Comparison of ENCODE assay signal across 25 cellular contexts in genomic region chr7:91068136-91068795, GRCh38.
DNase-seq lines count a peak whose midpoint lies in the region; ATAC-seq and TF ChIP-seq lines count a peak whose summit lies in the region.
"Had no signal": no experiment of that assay in that cellular context is flagged by ENCODE, and none has a peak within 500 bp of the region (broad histone marks: within the 10 kb centered on the region; RNA-seq: fewer than 3 reads in every experiment).

No MANE protein-coding gene starts in this region.

- H3K9ac ChIP-seq in mesendoderm (ENCODE audit: low read length), result no peak overlapping the region
- H3K9ac ChIP-seq: BLaER1, KMS-11 had no signal

- intact Hi-C loops in MCF 10A (cut with micrococcal nuclease) (no loop called here), breast epithelium (cut with DNase I; ENCODE audit: low total_unique reads) (no loop called here)
- intact Hi-C loops in activated CD8-positive, alpha-beta T cell treated with anti-CD3 and anti-CD28 coated beads for 36 hours (cut with micrococcal nuclease), result no loop called here

- DNase-seq in MCF 10A (ENCODE audit: unreplicated experiment), result peak; percentile 51
- DNase-seq in breast epithelium (ENCODE audit: low spot score in 2 of 2), result no peak
- peak; percentile 17 for DNase-seq in amniotic epithelial cell (ENCODE audit: low read depth)
- peak; percentile 46 to 78 for DNase-seq in foreskin keratinocyte
- no peak for DNase-seq in mesendoderm
- DNase-seq in NCI-H1930 (lab: John Stamatoyannopoulos, UW), result no peak
- no peak for DNase-seq in activated CD8-positive, alpha-beta T cell treated with anti-CD3 and anti-CD28 coated beads for 36 hours
- DNase-seq: ACHN; CD4-positive, alpha-beta T cell; COR-L47; DMS79 treated with DMSO at 0.1 percent for 48 hours; GOT3; HCEC 1CT; IMR-90; NCI-H1694; NCI-H2081 treated with DMSO at 0.1 percent for 48 hours; NCI-H2171 treated with DMSO at 0.1 percent for 48 hours; NCI-H524 treated with DMSO at 0.1 percent for 48 hours; OCI-M1; SHP77 treated with DMSO at 0.1 percent for 48 hours had no signal

- CTCF ChIA-PET in MCF 10A (lab: Yijun Ruan, JAX), result no interaction called here
- CTCF ChIA-PET in activated CD8-positive, alpha-beta T cell treated with anti-CD3 and anti-CD28 coated beads for 36 hours (lab: Charles Lee), result no interaction called here

- H3K79me2 ChIP-seq in mesendoderm (ENCODE audit: control insufficient read depth, insufficient read depth, low read length), result no peaks in the 10 kb centered on the region

- no peaks in the 10 kb centered on the region for H3K9me3 ChIP-seq in breast epithelium

- no peak overlapping the region for H4K5ac ChIP-seq in mesendoderm (ENCODE audit: low read length)

- H3K9me3 Mint-ChIP-seq in MCF 10A (ENCODE audit: unreplicated experiment), result no peaks in the 10 kb centered on the region
- no peaks in the 10 kb centered on the region for H3K9me3 Mint-ChIP-seq in activated CD8-positive, alpha-beta T cell treated with anti-CD3 and anti-CD28 coated beads for 36 hours

- H3K4me3 ChIP-seq in breast epithelium, result no peak overlapping the region
- H3K4me3 ChIP-seq in mesendoderm (ENCODE audit: low read length), result no peak overlapping the region
- H3K4me3 ChIP-seq: BLaER1, GM12878 had no signal

- no peak overlapping the region for H3K18ac ChIP-seq in mesendoderm (ENCODE audit: low read length)

- no peak overlapping the region for H2AK5ac ChIP-seq in mesendoderm (ENCODE audit: low read length)

- no peaks in the 10 kb centered on the region for H3K79me1 ChIP-seq in mesendoderm (ENCODE audit: low read length)

- H3K56ac ChIP-seq in mesendoderm (ENCODE audit: low read length), result no peak overlapping the region

- H2BK5ac ChIP-seq in mesendoderm (ENCODE audit: low read length), result no peak overlapping the region

- BruUV-seq in MCF 10A (replicated peaks; lab: Mats Ljungman, UMichigan), result no TSS peak

- H3K27me3 Mint-ChIP-seq in MCF 10A (ENCODE audit: insufficient read depth, unreplicated experiment), result no peaks in the 10 kb centered on the region
- no peaks in the 10 kb centered on the region for H3K27me3 Mint-ChIP-seq in activated CD8-positive, alpha-beta T cell treated with anti-CD3 and anti-CD28 coated beads for 36 hours

- no peak overlapping the region for H4K8ac ChIP-seq in mesendoderm (ENCODE audit: low read depth, low read length)

- TF ChIP-seq CTCF in MCF 10A (IDR thresholded peaks at IDR 0.05; ENCODE audit: unreplicated experiment) (no peak), breast epithelium (IDR thresholded peaks at IDR 0.05) (no peak), foreskin keratinocyte (conservative IDR thresholded peaks at IDR 0.05) (no peak)
- no peak for TF ChIP-seq CTCF in activated CD8-positive, alpha-beta T cell treated with anti-CD3 and anti-CD28 coated beads for 36 hours (IDR thresholded peaks at IDR 0.05)

- H3K27ac Mint-ChIP-seq in MCF 10A (ENCODE audit: low read depth, unreplicated experiment), result no peak overlapping the region
- H3K27ac Mint-ChIP-seq in activated CD8-positive, alpha-beta T cell treated with anti-CD3 and anti-CD28 coated beads for 36 hours, result no peak overlapping the region
- H3K27ac Mint-ChIP-seq: CD4-positive, alpha-beta T cell had no signal

- no peak overlapping the region for H2BK15ac ChIP-seq in mesendoderm (replicated peaks; ENCODE audit: low read depth)

- ATAC-seq in foreskin keratinocyte, result peak; percentile 82
- ATAC-seq in activated CD4-positive, CD25-positive, alpha-beta regulatory T cell treated with anti-CD3 and anti-CD28 coated beads, Interleukin-2, amount 50 U/mL, for 24 hours, result no peak
- ATAC-seq in activated CD8-positive, alpha-beta T cell treated with anti-CD3 and anti-CD28 coated beads for 36 hours, result no peak
- ATAC-seq: GM12878 had no signal

- no peaks in the 10 kb centered on the region for H3K4me1 ChIP-seq in breast epithelium
- H3K4me1 ChIP-seq in foreskin keratinocyte, result peaks cover 5% of the 10 kb centered on the region
- H3K4me1 ChIP-seq in mesendoderm (ENCODE audit: control insufficient read depth, low read depth, low read length), result no peaks in the 10 kb centered on the region

- H3K36me3 Mint-ChIP-seq in MCF 10A (ENCODE audit: insufficient read depth, unreplicated experiment), result peaks cover 10% of the 10 kb centered on the region
- no peaks in the 10 kb centered on the region for H3K36me3 Mint-ChIP-seq in activated CD8-positive, alpha-beta T cell treated with anti-CD3 and anti-CD28 coated beads for 36 hours (ENCODE audit: low read depth)

- H3K27ac ChIP-seq in breast epithelium (no peak overlapping the region), foreskin keratinocyte (no peak overlapping the region), mesendoderm (ENCODE audit: low read depth, low read length) (no peak overlapping the region)
- H3K27ac ChIP-seq: 22Rv1, BLaER1, KMS-11 had no signal

- no peak for TF ChIP-seq POLR2A in breast epithelium (IDR thresholded peaks at IDR 0.05)

- H3K27me3 ChIP-seq in breast epithelium, result no peaks in the 10 kb centered on the region
- H3K27me3 ChIP-seq in foreskin keratinocyte, result no peaks in the 10 kb centered on the region
- no peaks in the 10 kb centered on the region for H3K27me3 ChIP-seq in mesendoderm (ENCODE audit: insufficient read depth, low read length, poor library complexity)
- H3K27me3 ChIP-seq: BLaER1 had no signal

- no peak overlapping the region for H3K23ac ChIP-seq in mesendoderm (ENCODE audit: low read length)

- no peak overlapping the region for H3K4ac ChIP-seq in mesendoderm (ENCODE audit: low read depth, low read length)

- H3K36me3 ChIP-seq in breast epithelium (no peaks in the 10 kb centered on the region), mesendoderm (ENCODE audit: control insufficient read depth, insufficient read depth, low read length) (no peaks in the 10 kb centered on the region)

- POLR2A ChIA-PET in MCF 10A (lab: Yijun Ruan, JAX), result interaction anchor here (1.1 to 1.2 kb wide), 3 partner anchors 10 to 269 kb away, joined by 3 to 6 read pairs (median 3); no protein-coding TSS in a partner anchor
- POLR2A ChIA-PET in activated CD8-positive, alpha-beta T cell treated with anti-CD3 and anti-CD28 coated beads for 36 hours (lab: Charles Lee), result no interaction called here

- no peak overlapping the region for H2BK120ac ChIP-seq in mesendoderm (ENCODE audit: low read depth, low read length)

- WGBS in mesendoderm (ENCODE audit: extremely low coverage, insufficient coverage, low lambda C conversion rate), result no CpG with 5 or more reads among the region's 5 CpGs

- H3K4me3 Mint-ChIP-seq in MCF 10A (ENCODE audit: unreplicated experiment), result peak overlapping the region; percentile 2
- H3K4me3 Mint-ChIP-seq in activated CD8-positive, alpha-beta T cell treated with anti-CD3 and anti-CD28 coated beads for 36 hours, result no peak overlapping the region
- H3K4me3 Mint-ChIP-seq: CD4-positive, alpha-beta T cell had no signal

- H3K4me2 ChIP-seq in mesendoderm (ENCODE audit: low read length), result no peak overlapping the region
- H3K4me2 ChIP-seq: BLaER1, KMS-11 had no signal

- H3K4me1 Mint-ChIP-seq in MCF 10A (ENCODE audit: insufficient read depth, unreplicated experiment), result peaks cover 12% of the 10 kb centered on the region
- no peaks in the 10 kb centered on the region for H3K4me1 Mint-ChIP-seq in activated CD8-positive, alpha-beta T cell treated with anti-CD3 and anti-CD28 coated beads for 36 hours (ENCODE audit: low read depth)

Comparison
In these comparisons a context has a peak if more than half of its experiments do, and no peak if none do; other contexts are left out.
1. DNase-seq: peak in MCF 10A (single experiment), amniotic epithelial cell (single experiment) and foreskin keratinocyte (2 of 2); none in breast epithelium (0 of 2), mesendoderm (single experiment), NCI-H1930 (0 of 2) and activated CD8-positive, alpha-beta T cell treated with anti-CD3 and anti-CD28 coated beads for 36 hours (single experiment).